In the genomic region with DNA sequence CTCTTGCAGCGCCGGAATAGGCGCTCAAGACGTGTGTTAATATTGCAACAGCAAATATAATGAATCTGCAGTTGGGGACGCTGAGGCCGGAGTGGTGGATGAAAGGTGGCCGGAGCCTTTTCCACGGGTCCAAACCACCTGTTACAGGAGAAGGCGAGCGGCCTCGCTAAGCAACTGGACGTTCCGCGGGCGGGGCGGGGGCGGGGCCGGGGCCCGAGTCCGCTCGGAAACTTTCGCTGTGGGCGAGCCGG, we compare ENCODE assay signal across 8 cellular contexts. TPM values are rescaled to one million over a fixed set of nuclear protein-coding genes. Genes with fewer than 3 reads are reported as not detected.
DNase-seq lines count a peak whose midpoint lies in the region; ATAC-seq, FAIRE-seq and TF ChIP-seq lines count a peak whose summit lies in the region.

No MANE protein-coding gene starts in this region.

- H2AK9ac ChIP-seq in IMR-90 (replicated peaks; ENCODE audit: low read depth, low read length, poor library complexity): no peak overlapping the region

- no peak for TF ChIP-seq CTCF in GM06990 (IDR thresholded peaks at IDR 0.05; ENCODE audit: insufficient read depth, low read length, poor library complexity, severe bottlenecking)
- TF ChIP-seq CTCF in IMR-90 (conservative IDR thresholded peaks at IDR 0.05; ENCODE audit: low read depth, low read length): no peak
- TF ChIP-seq CTCF in dorsolateral prefrontal cortex (IDR thresholded peaks at IDR 0.05 in 54 of 56, conservative IDR thresholded peaks at IDR 0.05 in 2 of 56; ENCODE audit: low read depth in 1 of 56, partially characterized antibody in 56 of 56): peak in 1 of 56 donors; percentile 12
- no peak for TF ChIP-seq CTCF in osteoblast (IDR thresholded peaks at IDR 0.05; ENCODE audit: extremely low read depth, low read depth, low read length)

- no peak overlapping the region for H4K91ac ChIP-seq in IMR-90 (ENCODE audit: insufficient read depth, low read depth, low read length)

- H3K36me3 ChIP-seq in GM06990 (ENCODE audit: control insufficient read depth, insufficient read depth, low read length): no peaks in the 10 kb centered on the region
- no peaks in the 10 kb centered on the region for H3K36me3 ChIP-seq in IMR-90 (ENCODE audit: control insufficient read depth, insufficient read depth, low read length)
- no peaks in the 10 kb centered on the region for H3K36me3 ChIP-seq in osteoblast (ENCODE audit: insufficient read depth, low read length)

- dilution Hi-C loops in IMR-90 (cut with HindIII; ENCODE audit: low sequenced_read_pairs, unreplicated experiment): no loop called here

- H3K56ac ChIP-seq in IMR-90 (ENCODE audit: extremely low read depth, insufficient read depth, low read length): no peak overlapping the region

- peaks cover 1% of the 10 kb centered on the region for H3K79me2 ChIP-seq in osteoblast (ENCODE audit: insufficient read depth, low read length)

- H4K8ac ChIP-seq in IMR-90 (ENCODE audit: low read depth in 2 of 2, low read length in 2 of 2): no peak overlapping the region

- no peaks in the 10 kb centered on the region for H3K9me3 ChIP-seq in IMR-90 (ENCODE audit: control insufficient read depth, insufficient read depth, low read length)
- no peaks in the 10 kb centered on the region for H3K9me3 ChIP-seq in osteoblast (ENCODE audit: low read depth, low read length)

- H2AK5ac ChIP-seq in IMR-90 (ENCODE audit: low read depth, low read length): no peak overlapping the region

- H3K4ac ChIP-seq in IMR-90 (ENCODE audit: low read depth, low read length): no peak overlapping the region

- peaks cover 16% of the 10 kb centered on the region for H3K9me1 ChIP-seq in IMR-90 (ENCODE audit: insufficient read depth, low read length)

- no peak for TF ChIP-seq RAD21 in IMR-90 (IDR thresholded peaks at IDR 0.05; ENCODE audit: low read length)

- H3K27ac ChIP-seq in IMR-90 (ENCODE audit: insufficient read depth, low read length): no peak overlapping the region
- H3K27ac ChIP-seq in dorsolateral prefrontal cortex: peak overlapping the region in 40 of 59 donors; percentile 3 to 85 (median 52)
- H3K27ac ChIP-seq in osteoblast (ENCODE audit: low read depth, low read length): no peak overlapping the region

- peaks cover 13 to 34% of the 10 kb centered on the region in 2 experiments; a peak in 3 of 4 replicates for H3K79me1 ChIP-seq in IMR-90 (ENCODE audit: low read depth in 1 of 2, low read length in 2 of 2)

- H3K4me2 ChIP-seq in IMR-90 (ENCODE audit: low read depth, low read length) (peak overlapping the region; percentile 89), osteoblast (ENCODE audit: insufficient read depth, low read length) (peak overlapping the region; percentile 81)

- no TSS peak for BruUV-seq in IMR-90 (replicated peaks; lab: Mats Ljungman, UMichigan)

- no peak overlapping the region for H2BK15ac ChIP-seq in IMR-90 (ENCODE audit: low read depth, low read length)

- H4K20me1 ChIP-seq in IMR-90 (ENCODE audit: insufficient read depth, low read length) (peaks cover 20% of the 10 kb centered on the region), osteoblast (ENCODE audit: insufficient read depth, low read length) (peaks cover 26% of the 10 kb centered on the region)

- intact Hi-C loops in IMR-90 (cut with micrococcal nuclease): no loop called here
- intact Hi-C loops in dorsolateral prefrontal cortex (cut with DNase I): loop anchor here (5.0 to 10.0 kb wide), 2 partner anchors 58 to 205 kb away; partner anchors contain the start of gene PPP2R2C (in 1 of the 2)

- H3K4me1 ChIP-seq in IMR-90 (ENCODE audit: control insufficient read depth, insufficient read depth, low read length): peaks cover 26% of the 10 kb centered on the region
- peaks cover 42% of the 10 kb centered on the region for H3K4me1 ChIP-seq in osteoblast (ENCODE audit: insufficient read depth, low read length)

- in situ Hi-C loops in IMR-90 (cut with MboI; ENCODE audit: low sequenced_read_pairs): no loop called here

- DNase-seq in GM06990 (ENCODE audit: extremely low read depth, insufficient read length) (no peak), IMR-90 (no peak), dorsolateral prefrontal cortex (no peak), osteoblast (ENCODE audit: insufficient read length, low spot score, missing footprints) (no peak), NCI-H524 (lab: John Stamatoyannopoulos, UW) (no peak), AML-193 (lab: John Stamatoyannopoulos, UW) (no peak), frontal cortex (ENCODE audit: low spot score in 2 of 2) (no peak)

- H3K9ac ChIP-seq in IMR-90 (ENCODE audit: low read depth, low read length): peak overlapping the region; percentile 51; the same call in 1 of the 2 replicates

- H3K18ac ChIP-seq in IMR-90 (ENCODE audit: low read depth, low read length): no peak overlapping the region

- no peak overlapping the region for H2BK120ac ChIP-seq in IMR-90 (ENCODE audit: low read depth, low read length)

- H4K5ac ChIP-seq in IMR-90 (ENCODE audit: low read depth, low read length): no peak overlapping the region

- H3K23ac ChIP-seq in IMR-90 (ENCODE audit: low read depth, low read length): no peak overlapping the region

- H3K27me3 ChIP-seq in GM06990 (replicated peaks; ENCODE audit: control insufficient read depth, insufficient read depth, low read length) (no peaks in the 10 kb centered on the region; the same call in 1 of the 2 replicates), IMR-90 (ENCODE audit: control insufficient read depth, insufficient read depth, low read length) (peaks cover 2% of the 10 kb centered on the region; the same call in 1 of the 2 replicates), dorsolateral prefrontal cortex (no peaks in the 10 kb centered on the region), osteoblast (ENCODE audit: insufficient read depth, low read length) (peaks cover 15% of the 10 kb centered on the region)

- peak overlapping the region; percentile 90 for H2AFZ ChIP-seq in IMR-90 (replicated peaks; ENCODE audit: low read length, poor library complexity)
- peak overlapping the region; percentile 94 for H2AFZ ChIP-seq in osteoblast (ENCODE audit: low read length)

- FAIRE-seq in frontal cortex (lab: Jason Lieb, UNC): no peak

- ATAC-seq in IMR-90 (ENCODE audit: low read depth) (no peak), HG03280 (IDR thresholded peaks at IDR 0.05; ENCODE audit: unreplicated experiment) (no peak)

- POLR2A ChIA-PET in IMR-90 (lab: Charles Lee; ENCODE audit: unreplicated experiment): interaction anchor here (0.6 to 0.7 kb wide), 2 partner anchors 19 to 81 kb away, joined by 5 to 10 read pairs; no protein-coding TSS in a partner anchor

- H3K4me3 ChIP-seq in GM06990 (replicated peaks; ENCODE audit: low read depth, low read length): peak overlapping the region; percentile 47
- H3K4me3 ChIP-seq in IMR-90 (ENCODE audit: insufficient read depth, low read depth, low read length): peak overlapping the region; percentile 31
- peak overlapping the region; percentile 32 to 100 (median 93) for H3K4me3 ChIP-seq in dorsolateral prefrontal cortex
- H3K4me3 ChIP-seq in osteoblast (ENCODE audit: insufficient read depth, low read length): peak overlapping the region; percentile 87

- CTCF ChIA-PET in IMR-90 (lab: Yijun Ruan, JAX): interaction anchor here (0.6 to 1.1 kb wide), 3 partner anchors 13 to 58 kb away, joined by 3 read pairs; no protein-coding TSS in a partner anchor

- no peak overlapping the region for H2BK20ac ChIP-seq in IMR-90 (ENCODE audit: low read depth, low read length)

- no peak for TF ChIP-seq POLR2A in IMR-90 (IDR thresholded peaks at IDR 0.05; ENCODE audit: low read depth, low read length)

- H2BK5ac ChIP-seq in IMR-90 (ENCODE audit: low read depth, low read length, poor library complexity, severe bottlenecking): no peak overlapping the region

- H3K14ac ChIP-seq in IMR-90 (replicated peaks; ENCODE audit: low read depth, low read length): no peak overlapping the region

- 0% methylated on average over 6 of the region's 24 CpGs; no CpG with 5 or more reads in 1 of the 2 experiments for WGBS in IMR-90 (ENCODE audit: extremely low coverage in 2 of 2, insufficient read length in 1 of 2), 2 experiments

TF ChIP-seq in IMR-90, 13 proteins besides CTCF, POLR2A, EP300 and RAD21:
- TF ChIP-seq USF2 (IDR thresholded peaks at IDR 0.05; ENCODE audit: low read depth, low read length): no peak
- no peak for TF ChIP-seq CEBPB (IDR thresholded peaks at IDR 0.05; ENCODE audit: low read depth, low read length)
- no peak for TF ChIP-seq MAZ (IDR thresholded peaks at IDR 0.05; ENCODE audit: borderline replicate concordance, low read depth, low read length)

RNA-seq across cellular contexts. Expression of gene WFS1, which starts 0.3 kb away (rescaled TPM):
- 9.7 TPM in 2 replicates for total RNA-seq in IMR-90 (2012; rRNA removed)
- polyA plus RNA-seq in IMR-90 (2012; rRNA removed): 42.4 and 47.7 TPM in 2 replicates
- 22.0 and 71.4 TPM in 2 replicates for polyA plus RNA-seq in IMR-90 (2012; cell fraction: cytosol; rRNA removed)
- 50.6 and 96.4 TPM in 2 replicates for polyA plus RNA-seq in IMR-90 (2012; cell fraction: nucleus; rRNA removed; ENCODE audit: low replicate concordance)
- total RNA-seq in dorsolateral prefrontal cortex: 100 to 1,000 TPM in 2 of 120 experiments, 10 to 100 TPM in 118; 39.0 to 119 (median 62.4) TPM
- total RNA-seq in osteoblast: 12.1 and 17.0 TPM in 2 replicates
- total RNA-seq in frontal cortex: 3.7 TPM

Comparison
In these comparisons a context has a peak if more than half of its experiments do, and no peak if none do; other contexts are left out.
1. H3K4me3 ChIP-seq: peak in every context shown above with its lines; median percentile 93 in dorsolateral prefrontal cortex; 87 in osteoblast; 47 in GM06990; 31 in IMR-90.
2. H3K27ac ChIP-seq: peak in dorsolateral prefrontal cortex (40 of 59); none in IMR-90 (single experiment) and osteoblast (single experiment).